8 cellular contexts compared by ENCODE assay signal in genomic region chr2:8680931-8681760, GRCh38. TPM values are rescaled to one million over a fixed set of nuclear protein-coding genes. Genes with fewer than 3 reads are reported as not detected.
DNase-seq lines count a peak whose midpoint lies in the region; ATAC-seq, FAIRE-seq and TF ChIP-seq lines count a peak whose summit lies in the region.

No MANE protein-coding gene starts in this region.

- H3K27ac Mint-ChIP-seq in activated CD8-positive, alpha-beta memory T cell treated with anti-CD3 and anti-CD28 coated beads, Interleukin-2, amount 10 ng/mL, durations not matched to agents 7 days and 5 days: peak overlapping the region; percentile 85
- peak overlapping the region; percentile 98 for H3K27ac Mint-ChIP-seq in endodermal cell

- H3K9ac ChIP-seq in endodermal cell (ENCODE audit: extremely low read depth, low read length, poor library complexity, severe bottlenecking) (peak overlapping the region; percentile 18), mucosa of rectum (ENCODE audit: low read depth in 1 of 2, low read length in 2 of 2) (peak overlapping the region; percentile 79 to 94)

- H3K9me3 Mint-ChIP-seq in activated CD8-positive, alpha-beta memory T cell treated with anti-CD3 and anti-CD28 coated beads, Interleukin-2, amount 10 ng/mL, durations not matched to agents 7 days and 5 days (ENCODE audit: low read depth): no peaks in the 10 kb centered on the region
- H3K9me3 Mint-ChIP-seq in endodermal cell: no peaks in the 10 kb centered on the region

- peaks cover 36% of the 10 kb centered on the region for H3K4me1 Mint-ChIP-seq in activated CD8-positive, alpha-beta memory T cell treated with anti-CD3 and anti-CD28 coated beads, Interleukin-2, amount 10 ng/mL, durations not matched to agents 7 days and 5 days
- peaks cover 22% of the 10 kb centered on the region for H3K4me1 Mint-ChIP-seq in endodermal cell

- CTCF ChIA-PET in BJ (lab: Yijun Ruan, JAX): interaction anchor here (0.7 to 1.6 kb wide), 6 partner anchors 19 to 1561 kb away, joined by 3 to 4 read pairs (median 3); no protein-coding TSS in a partner anchor
- CTCF ChIA-PET in activated CD8-positive, alpha-beta memory T cell treated with anti-CD3 and anti-CD28 coated beads, Interleukin-2, amount 10 ng/mL, durations not matched to agents 7 days and 5 days (lab: Charles Lee): interaction anchor here (0.7 to 3.2 kb wide), 19 partner anchors 12 to 1254 kb away, joined by 3 to 29 read pairs (median 4); no protein-coding TSS in a partner anchor

- 0% methylated on average over 5 to 27 of the region's 29 CpGs for WGBS in endodermal cell (ENCODE audit: insufficient coverage in 1 of 2, insufficient read length in 1 of 2), 2 experiments

- no peaks in the 10 kb centered on the region for H3K9me3 ChIP-seq in endodermal cell (ENCODE audit: control insufficient read depth, low read length)
- H3K9me3 ChIP-seq in mucosa of rectum (ENCODE audit: control insufficient read depth in 2 of 2, low read length in 2 of 2): no peaks in the 10 kb centered on the region

- H3K27me3 ChIP-seq in BJ (ENCODE audit: control insufficient read depth, insufficient read depth, low read length) (no peaks in the 10 kb centered on the region), endodermal cell (ENCODE audit: control insufficient read depth, insufficient read depth, low read length, poor library complexity, severe bottlenecking) (peaks cover 11% of the 10 kb centered on the region), mucosa of rectum (ENCODE audit: control insufficient read depth in 2 of 2, insufficient read depth in 2 of 2, low read length in 2 of 2) (peaks cover 0 to 3% of the 10 kb centered on the region in 2 donors)

- H3K4me3 Mint-ChIP-seq in activated CD8-positive, alpha-beta memory T cell treated with anti-CD3 and anti-CD28 coated beads, Interleukin-2, amount 10 ng/mL, durations not matched to agents 7 days and 5 days: peak overlapping the region; percentile 97
- peak overlapping the region; percentile 100 for H3K4me3 Mint-ChIP-seq in endodermal cell

- H3K36me3 ChIP-seq in BJ (ENCODE audit: control insufficient read depth, insufficient read depth, low read length): no peaks in the 10 kb centered on the region
- H3K36me3 ChIP-seq in endodermal cell (ENCODE audit: control insufficient read depth, insufficient read depth, low read length): no peaks in the 10 kb centered on the region
- no peaks in the 10 kb centered on the region for H3K36me3 ChIP-seq in mucosa of rectum (ENCODE audit: control insufficient read depth in 2 of 2, insufficient read depth in 2 of 2, low read length in 2 of 2)

- no peak for TF ChIP-seq CTCF in BJ (IDR thresholded peaks at IDR 0.05; ENCODE audit: insufficient read depth, low read depth, low read length)
- TF ChIP-seq CTCF in endodermal cell (conservative IDR thresholded peaks at IDR 0.05): no peak

- H3K27me3 Mint-ChIP-seq in activated CD8-positive, alpha-beta memory T cell treated with anti-CD3 and anti-CD28 coated beads, Interleukin-2, amount 10 ng/mL, durations not matched to agents 7 days and 5 days: peaks cover 18% of the 10 kb centered on the region
- peaks cover under 1% of the 10 kb centered on the region for H3K27me3 Mint-ChIP-seq in endodermal cell (ENCODE audit: insufficient read depth)

- H3K4me3 ChIP-seq in BJ (ENCODE audit: low read depth, low read length) (peak overlapping the region; percentile 57), endodermal cell (ENCODE audit: low read length) (peak overlapping the region; percentile 76), mucosa of rectum (ENCODE audit: low read length in 2 of 2) (peak overlapping the region; percentile 71 to 80)

- peak; percentile 2 for ATAC-seq in activated CD8-positive, alpha-beta memory T cell treated with anti-CD3 and anti-CD28 coated beads, Interleukin-2, amount 10 ng/mL, durations not matched to agents 7 days and 5 days

- POLR2A ChIA-PET in BJ (lab: Charles Lee): interaction anchor here (0.6 to 1.3 kb wide), 6 partner anchors 19 to 701 kb away, joined by 3 to 8 read pairs (median 3); no protein-coding TSS in a partner anchor

- H3K27ac ChIP-seq in endodermal cell (ENCODE audit: low read depth, low read length): peak overlapping the region; percentile 95
- peak overlapping the region; percentile 99 for H3K27ac ChIP-seq in mucosa of rectum (ENCODE audit: low read depth in 2 of 2, low read length in 2 of 2)

- FAIRE-seq in frontal cortex (lab: Jason Lieb, UNC): no peak

- peaks cover 24% of the 10 kb centered on the region for H3K36me3 Mint-ChIP-seq in activated CD8-positive, alpha-beta memory T cell treated with anti-CD3 and anti-CD28 coated beads, Interleukin-2, amount 10 ng/mL, durations not matched to agents 7 days and 5 days
- H3K36me3 Mint-ChIP-seq in endodermal cell (ENCODE audit: low read depth): peaks cover 16% of the 10 kb centered on the region

- DNase-seq in BJ (ENCODE audit: low read depth): peak; percentile 66
- DNase-seq in HT-29 (ENCODE audit: low spot score): peak; percentile 61
- peak; percentile 69 to 92 for DNase-seq in NOMO-1 (lab: John Stamatoyannopoulos, UW; ENCODE audit: unreplicated experiment in 2 of 2)
- DNase-seq in activated CD8-positive, alpha-beta memory T cell treated with anti-CD3 and anti-CD28 coated beads, Interleukin-2, amount 10 ng/mL, durations not matched to agents 7 days and 5 days: peak; percentile 84
- peak; percentile 84 for DNase-seq in endodermal cell
- peak; percentile 69 to 78 for DNase-seq in stimulated activated CD8-positive, alpha-beta memory T cell treated with anti-CD3 and anti-CD28 coated beads, Interleukin-7, amount 100 ng/mL, for 4 hours (ENCODE audit: low read depth in 2 of 2)
- no peak for DNase-seq in frontal cortex (ENCODE audit: low spot score in 2 of 2)

- H3K4me1 ChIP-seq in endodermal cell (ENCODE audit: control insufficient read depth, insufficient read depth, low read length): peaks cover 14% of the 10 kb centered on the region
- peaks cover 15 to 26% of the 10 kb centered on the region in 2 donors for H3K4me1 ChIP-seq in mucosa of rectum (ENCODE audit: control insufficient read depth in 2 of 2, insufficient read depth in 2 of 2, low read length in 2 of 2)

RNA-seq across cellular contexts. Expression of gene ID2, which starts 0.7 kb away (rescaled TPM):
- polyA plus RNA-seq in BJ (2011; rRNA removed): 196 and 242 TPM in 2 replicates
- polyA minus RNA-seq in BJ (2011; rRNA and poly(A)+ RNA removed): 65.9 and 131 TPM in 2 replicates
- 152 and 161 TPM in 2 replicates for total RNA-seq in HT-29 (2014; rRNA removed; shearing (Covaris generic))
- total RNA-seq in activated CD8-positive, alpha-beta memory T cell treated with anti-CD3 and anti-CD28 coated beads, Interleukin-2, amount 10 ng/mL, durations not matched to agents 7 days and 5 days: 100 to 1,000 TPM; 342 to 431 TPM
- total RNA-seq in endodermal cell (10 to 100 TPM; 83.5 to 91.2 TPM), frontal cortex (151 TPM)
- 408 TPM for polyA plus RNA-seq in endodermal cell (2013, experiment 1 of 2)
- polyA plus RNA-seq in endodermal cell (2013, experiment 2 of 2): 340 TPM

Comparison
In these comparisons a context has a peak if more than half of its experiments do, and no peak if none do; other contexts are left out.
1. DNase-seq: peak in BJ (single experiment), HT-29 (single experiment), NOMO-1 (2 of 2), activated CD8-positive, alpha-beta memory T cell treated with anti-CD3 and anti-CD28 coated beads, Interleukin-2, amount 10 ng/mL, durations not matched to agents 7 days and 5 days (single experiment), endodermal cell (single experiment) and stimulated activated CD8-positive, alpha-beta memory T cell treated with anti-CD3 and anti-CD28 coated beads, Interleukin-7, amount 100 ng/mL, for 4 hours (2 of 2); none in frontal cortex (0 of 2).
2. Peak in every context shown above with its lines, with median percentiles within 50 percentile points of each other: H3K4me3 ChIP-seq.